Comparison of ENCODE assay signal across 1 cellular context in the genomic region with DNA sequence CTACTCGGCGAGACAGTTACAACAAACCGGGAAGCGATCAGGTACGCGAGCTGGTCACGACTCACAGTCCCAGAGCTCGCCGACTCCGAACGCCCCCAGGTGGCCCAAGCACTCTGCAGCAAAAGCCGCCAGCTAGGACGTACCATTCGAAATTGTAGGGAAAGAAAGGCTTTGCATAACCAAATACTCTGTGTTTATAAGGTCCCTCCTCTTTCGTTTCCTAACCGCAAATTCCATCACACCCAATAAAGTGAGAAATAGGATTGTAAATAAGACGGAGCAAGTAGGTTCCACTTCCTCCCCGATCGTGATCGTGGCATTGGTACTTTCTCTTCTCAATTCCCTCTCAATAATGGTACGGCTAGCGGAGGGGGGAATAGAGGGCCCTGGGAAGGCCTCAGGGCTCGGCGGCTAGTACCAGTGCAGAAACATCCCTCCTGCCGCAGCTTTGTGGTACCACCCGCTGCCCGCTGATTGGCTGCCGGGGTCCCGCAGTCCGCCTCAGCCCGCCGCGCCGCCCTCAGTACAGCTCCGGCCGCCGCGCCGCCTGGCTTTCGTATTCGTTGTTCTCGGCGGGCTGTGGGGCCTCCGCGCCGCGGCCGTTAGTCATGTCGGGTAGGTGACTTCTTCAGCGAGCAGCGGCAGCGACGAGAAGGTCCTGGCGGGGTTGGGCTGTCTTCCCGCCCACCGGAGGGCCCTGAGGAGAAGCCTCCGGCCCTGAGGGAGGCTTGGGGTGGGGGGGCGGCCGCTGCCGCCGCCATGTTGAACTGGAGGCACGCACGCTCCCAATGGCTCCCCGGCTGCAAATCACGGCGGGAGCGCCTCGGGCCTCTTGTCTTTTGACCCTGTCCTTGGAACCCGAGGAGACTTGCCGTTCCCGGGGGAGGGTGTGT.
TF ChIP-seq lines count a peak whose summit lies in the region.

Gene TAF15 (plus strand): TSS at position 523 of the 893 bp plus-strand sequence. CDS start 86 bp downstream, at position 609.

TF ChIP-seq in HepG2, 621 proteins besides CTCF, POLR2A, EP300 and RAD21 (continued from another document and continues in another):
- TF ChIP-seq BCLAF1 (IDR thresholded peaks at IDR 0.05) (no peak), ZNF75D (CRISPR knock-in tag; IDR thresholded peaks at IDR 0.05; ENCODE audit: borderline replicate concordance) (0 out of 2 replicates have a peak, but pooled peaks have one; percentile 40), SATB2 (CRISPR knock-in tag; IDR thresholded peaks at IDR 0.05) (no peak; the same call in 1 of the 2 replicates), CSRNP2 (CRISPR knock-in tag; conservative IDR thresholded peaks at IDR 0.05; ENCODE audit: low read depth) (0 out of 2 replicates have a peak, but pooled peaks have one; percentile 51), PBX2 (CRISPR knock-in tag; IDR thresholded peaks at IDR 0.05) (no peak), AFF4 (CRISPR knock-in tag; IDR thresholded peaks at IDR 0.05) (no peak), SOX5 (CRISPR knock-in tag; IDR thresholded peaks at IDR 0.05; ENCODE audit: borderline replicate concordance) (peak; percentile 17; the same call in 1 of the 2 replicates), ZNF510 (CRISPR knock-in tag; IDR thresholded peaks at IDR 0.05; ENCODE audit: low read depth) (no peak), PAX8 (CRISPR knock-in tag; IDR thresholded peaks at IDR 0.05; ENCODE audit: borderline replicate concordance) (no peak), JDP2 (CRISPR knock-in tag; IDR thresholded peaks at IDR 0.05; ENCODE audit: borderline replicate concordance) (no peak; the same call in 1 of the 2 replicates), ZNF83 (CRISPR knock-in tag; IDR thresholded peaks at IDR 0.05; ENCODE audit: borderline replicate concordance) (no peak), SMYD3 (CRISPR knock-in tag; IDR thresholded peaks at IDR 0.05) (0 out of 2 replicates have a peak, but pooled peaks have one; percentile 24), TFDP1 (CRISPR knock-in tag; IDR thresholded peaks at IDR 0.05; ENCODE audit: borderline replicate concordance) (peak; percentile 63; the same call in 1 of the 2 replicates), POLR2AphosphoS2 (IDR thresholded peaks at IDR 0.05; ENCODE audit: low read depth, low read length) (0 out of 2 replicates have a peak, but pooled peaks have one; percentile 51), HNRNPLL (IDR thresholded peaks at IDR 0.05; ENCODE audit: low read depth, low read length, poor library complexity, severe bottlenecking) (peak; percentile 67), EZH2 (conservative IDR thresholded peaks at IDR 0.05; ENCODE audit: low read depth, low read length) (no peak), PRPF4 (IDR thresholded peaks at IDR 0.05; ENCODE audit: low read depth, low read length, poor library complexity, severe bottlenecking) (no peak), ZNF225 (CRISPR knock-in tag; IDR thresholded peaks at IDR 0.05) (no peak; the same call in 1 of the 2 replicates), ELF1 (CRISPR knock-in tag; IDR thresholded peaks at IDR 0.05) (0 out of 2 replicates have a peak, but pooled peaks have one; percentile 17), ETS1 (CRISPR knock-in tag; IDR thresholded peaks at IDR 0.05) (no peak), RFXANK (CRISPR knock-in tag; IDR thresholded peaks at IDR 0.05) (no peak), GMEB2 (CRISPR knock-in tag; IDR thresholded peaks at IDR 0.05; ENCODE audit: low read depth) (no peak), NCOA5 (CRISPR knock-in tag; IDR thresholded peaks at IDR 0.05) (no peak), MTA1 (CRISPR knock-in tag; IDR thresholded peaks at IDR 0.05; ENCODE audit: borderline replicate concordance) (no peak), MAFG (CRISPR knock-in tag; IDR thresholded peaks at IDR 0.05) (no peak), MXD3 (CRISPR knock-in tag; IDR thresholded peaks at IDR 0.05) (peak; percentile 61; the same call in 1 of the 2 replicates), KLF9 (CRISPR knock-in tag; IDR thresholded peaks at IDR 0.05; ENCODE audit: low read depth) (no peak)
- TF ChIP-seq, protein P1, sequence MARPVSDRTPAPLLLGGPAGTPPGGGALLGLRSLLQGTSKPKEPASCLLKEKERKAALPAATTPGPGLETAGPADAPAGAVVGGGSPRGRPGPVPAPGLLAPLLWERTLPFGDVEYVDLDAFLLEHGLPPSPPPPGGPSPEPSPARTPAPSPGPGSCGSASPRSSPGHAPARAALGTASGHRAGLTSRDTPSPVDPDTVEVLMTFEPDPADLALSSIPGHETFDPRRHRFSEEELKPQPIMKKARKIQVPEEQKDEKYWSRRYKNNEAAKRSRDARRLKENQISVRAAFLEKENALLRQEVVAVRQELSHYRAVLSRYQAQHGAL (CRISPR knock-in tag; IDR thresholded peaks at IDR 0.05; ENCODE audit: not compliant biosample characterization) = no peak
- TF ChIP-seq, protein P2, sequence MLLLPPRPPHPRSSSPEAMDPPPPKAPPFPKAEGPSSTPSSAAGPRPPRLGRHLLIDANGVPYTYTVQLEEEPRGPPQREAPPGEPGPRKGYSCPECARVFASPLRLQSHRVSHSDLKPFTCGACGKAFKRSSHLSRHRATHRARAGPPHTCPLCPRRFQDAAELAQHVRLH (CRISPR knock-in tag; IDR thresholded peaks at IDR 0.05; ENCODE audit: borderline replicate concordance, low read depth) = no peak
- TF ChIP-seq, protein P3, sequence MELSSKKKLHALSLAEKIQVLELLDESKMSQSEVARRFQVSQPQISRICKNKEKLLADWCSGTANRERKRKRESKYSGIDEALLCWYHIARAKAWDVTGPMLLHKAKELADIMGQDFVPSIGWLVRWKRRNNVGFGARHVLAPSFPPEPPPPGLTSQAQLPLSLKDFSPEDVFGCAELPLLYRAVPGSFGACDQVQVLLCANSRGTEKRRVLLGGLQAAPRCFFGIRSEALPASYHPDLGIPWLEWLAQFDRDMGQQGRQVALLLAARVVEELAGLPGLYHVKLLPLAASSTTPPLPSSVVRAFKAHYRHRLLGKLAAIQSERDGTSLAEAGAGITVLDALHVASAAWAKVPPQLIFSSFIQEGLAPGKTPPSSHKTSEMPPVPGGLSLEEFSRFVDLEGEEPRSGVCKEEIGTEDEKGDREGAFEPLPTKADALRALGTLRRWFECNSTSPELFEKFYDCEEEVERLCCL (CRISPR knock-in tag; IDR thresholded peaks at IDR 0.05; ENCODE audit: borderline replicate concordance) = no peak
- TF ChIP-seq, protein P4, sequence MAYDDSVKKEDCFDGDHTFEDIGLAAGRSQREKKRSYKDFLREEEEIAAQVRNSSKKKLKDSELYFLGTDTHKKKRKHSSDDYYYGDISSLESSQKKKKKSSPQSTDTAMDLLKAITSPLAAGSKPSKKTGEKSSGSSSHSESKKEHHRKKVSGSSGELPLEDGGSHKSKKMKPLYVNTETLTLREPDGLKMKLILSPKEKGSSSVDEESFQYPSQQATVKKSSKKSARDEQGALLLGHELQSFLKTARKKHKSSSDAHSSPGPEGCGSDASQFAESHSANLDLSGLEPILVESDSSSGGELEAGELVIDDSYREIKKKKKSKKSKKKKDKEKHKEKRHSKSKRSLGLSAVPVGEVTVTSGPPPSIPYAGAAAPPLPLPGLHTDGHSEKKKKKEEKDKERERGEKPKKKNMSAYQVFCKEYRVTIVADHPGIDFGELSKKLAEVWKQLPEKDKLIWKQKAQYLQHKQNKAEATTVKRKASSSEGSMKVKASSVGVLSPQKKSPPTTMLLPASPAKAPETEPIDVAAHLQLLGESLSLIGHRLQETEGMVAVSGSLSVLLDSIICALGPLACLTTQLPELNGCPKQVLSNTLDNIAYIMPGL (CRISPR knock-in tag; IDR thresholded peaks at IDR 0.05; ENCODE audit: borderline replicate concordance in 1 of 2, low read depth in 1 of 2) = peak; percentile 77 to 83
